In the genomic region with DNA sequence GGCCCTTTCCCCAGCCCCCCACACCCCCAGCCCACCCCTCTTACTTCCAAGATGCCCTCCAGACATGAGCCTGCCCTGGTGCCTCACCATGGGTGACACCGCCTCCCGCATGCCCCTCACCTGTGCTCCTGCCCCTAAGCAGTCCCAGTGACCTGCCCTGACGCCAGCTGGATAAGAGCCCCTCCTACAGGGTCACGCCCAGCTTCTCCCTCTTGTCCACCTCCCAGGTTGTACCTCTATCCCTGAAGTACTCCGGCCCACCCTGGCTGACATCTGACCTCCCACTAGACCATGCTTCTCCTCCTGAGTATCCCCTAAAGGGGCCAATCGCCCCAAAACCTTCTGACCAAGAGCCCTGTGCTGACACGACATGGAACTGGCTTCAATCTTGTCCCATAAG, we compare ENCODE assay signal across 1 cellular context.
TF ChIP-seq lines count a peak whose summit lies in the region.

No MANE protein-coding gene starts in this region.

TF ChIP-seq in HCT116, 20 proteins besides CTCF, POLR2A, EP300 and RAD21 (continued from another document):
- TF ChIP-seq, protein P1, sequence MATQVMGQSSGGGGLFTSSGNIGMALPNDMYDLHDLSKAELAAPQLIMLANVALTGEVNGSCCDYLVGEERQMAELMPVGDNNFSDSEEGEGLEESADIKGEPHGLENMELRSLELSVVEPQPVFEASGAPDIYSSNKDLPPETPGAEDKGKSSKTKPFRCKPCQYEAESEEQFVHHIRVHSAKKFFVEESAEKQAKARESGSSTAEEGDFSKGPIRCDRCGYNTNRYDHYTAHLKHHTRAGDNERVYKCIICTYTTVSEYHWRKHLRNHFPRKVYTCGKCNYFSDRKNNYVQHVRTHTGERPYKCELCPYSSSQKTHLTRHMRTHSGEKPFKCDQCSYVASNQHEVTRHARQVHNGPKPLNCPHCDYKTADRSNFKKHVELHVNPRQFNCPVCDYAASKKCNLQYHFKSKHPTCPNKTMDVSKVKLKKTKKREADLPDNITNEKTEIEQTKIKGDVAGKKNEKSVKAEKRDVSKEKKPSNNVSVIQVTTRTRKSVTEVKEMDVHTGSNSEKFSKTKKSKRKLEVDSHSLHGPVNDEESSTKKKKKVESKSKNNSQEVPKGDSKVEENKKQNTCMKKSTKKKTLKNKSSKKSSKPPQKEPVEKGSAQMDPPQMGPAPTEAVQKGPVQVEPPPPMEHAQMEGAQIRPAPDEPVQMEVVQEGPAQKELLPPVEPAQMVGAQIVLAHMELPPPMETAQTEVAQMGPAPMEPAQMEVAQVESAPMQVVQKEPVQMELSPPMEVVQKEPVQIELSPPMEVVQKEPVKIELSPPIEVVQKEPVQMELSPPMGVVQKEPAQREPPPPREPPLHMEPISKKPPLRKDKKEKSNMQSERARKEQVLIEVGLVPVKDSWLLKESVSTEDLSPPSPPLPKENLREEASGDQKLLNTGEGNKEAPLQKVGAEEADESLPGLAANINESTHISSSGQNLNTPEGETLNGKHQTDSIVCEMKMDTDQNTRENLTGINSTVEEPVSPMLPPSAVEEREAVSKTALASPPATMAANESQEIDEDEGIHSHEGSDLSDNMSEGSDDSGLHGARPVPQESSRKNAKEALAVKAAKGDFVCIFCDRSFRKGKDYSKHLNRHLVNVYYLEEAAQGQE (IDR thresholded peaks at IDR 0.05; ENCODE audit: low read depth), result no peak
- no peak for TF ChIP-seq CEBPB (IDR thresholded peaks at IDR 0.05; ENCODE audit: low read depth)
- TF ChIP-seq ELF1 (IDR thresholded peaks at IDR 0.05; ENCODE audit: borderline replicate concordance, low read depth), result no peak
- TF ChIP-seq, protein P2, sequence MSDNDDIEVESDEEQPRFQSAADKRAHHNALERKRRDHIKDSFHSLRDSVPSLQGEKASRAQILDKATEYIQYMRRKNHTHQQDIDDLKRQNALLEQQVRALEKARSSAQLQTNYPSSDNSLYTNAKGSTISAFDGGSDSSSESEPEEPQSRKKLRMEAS (IDR thresholded peaks at IDR 0.05), result no peak
- TF ChIP-seq TCF7L2 (IDR thresholded peaks at IDR 0.05; ENCODE audit: borderline replicate concordance, extremely low read depth, insufficient read depth, insufficient read length), result no peak
- TF ChIP-seq JUND (IDR thresholded peaks at IDR 0.05), result no peak
- no peak for TF ChIP-seq CBX3 (IDR thresholded peaks at IDR 0.05; ENCODE audit: low read depth)
